ENCODE assay signal across 8 cellular contexts in the genomic region with DNA sequence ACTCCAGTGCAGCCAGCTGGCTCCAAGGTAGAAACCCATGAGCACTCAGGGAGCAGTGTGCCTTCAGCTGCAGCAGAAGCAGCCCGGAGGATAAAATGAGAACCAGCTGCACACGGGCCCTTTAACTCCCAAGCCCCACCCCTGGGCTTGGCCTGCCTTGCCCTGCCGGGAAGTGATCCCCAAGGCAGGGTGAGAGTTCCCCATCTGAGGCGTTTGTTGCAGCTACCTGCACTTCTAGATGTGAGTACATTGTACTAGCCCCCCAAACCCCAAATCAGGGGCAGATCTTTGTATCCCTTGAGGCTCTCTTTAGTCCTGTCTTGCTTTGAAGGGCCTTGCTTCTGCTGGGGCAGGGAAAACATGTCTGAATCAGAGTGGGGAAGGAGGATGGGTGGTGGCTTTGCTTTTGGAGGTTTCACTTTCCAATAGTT. TPM values are rescaled to one million over a fixed set of nuclear protein-coding genes. Genes with fewer than 3 reads are reported as not detected.
DNase-seq lines count a peak whose midpoint lies in the region; ATAC-seq and TF ChIP-seq lines count a peak whose summit lies in the region.

A gene (plus strand): TSS at position 192 of the 431 bp plus-strand sequence. CDS start 10,088 bp downstream, outside the sequence.

- CTCF ChIA-PET in Panc1 (lab: Charles Lee), result interaction anchor here (0.6 to 1.9 kb wide), 5 partner anchors 12 to 212 kb away, joined by 3 to 11 read pairs (median 5); a partner anchor contains a TSS

- H3K4me3 ChIP-seq in Panc1 (ENCODE audit: low read depth in 2 of 2, low read length in 2 of 2) (peak within 1 kb of the TSS; percentile 69 to 94), adipocyte (ENCODE audit: low read length) (peak within 1 kb of the TSS; percentile 96), prostate gland (peak within 1 kb of the TSS; percentile 40 to 43)

- peaks cover 61% of the 10 kb centered on the region for H3K4me1 ChIP-seq in Panc1 (ENCODE audit: control insufficient read depth, insufficient read depth, low read length)
- peaks cover 52% of the 10 kb centered on the region for H3K4me1 ChIP-seq in adipocyte (ENCODE audit: control insufficient read depth, insufficient read depth, low read length)
- H3K4me1 ChIP-seq in prostate gland (replicated peaks), result peaks cover 12% of the 10 kb centered on the region

- 0% methylated on average over 4 of the region's 4 CpGs for WGBS in prostate gland

- H3K36me3 ChIP-seq in Panc1 (ENCODE audit: control insufficient read depth, insufficient read depth, low read length) (peaks cover 3% of the 10 kb centered on the region), adipocyte (ENCODE audit: control insufficient read depth, insufficient read depth, low read length, severe bottlenecking) (peaks cover 4% of the 10 kb centered on the region), prostate gland (no peaks in the 10 kb centered on the region)

- POLR2A ChIA-PET in Panc1 (lab: Charles Lee), result interaction anchor here (0.5 to 0.6 kb wide), 2 partner anchors 191 to 1046 kb away, joined by 3 to 6 read pairs; no protein-coding TSS in a partner anchor

- DNase-seq in AML-193 (lab: John Stamatoyannopoulos, UW) (peak; percentile 64 to 70), GM20000 (ENCODE audit: low spot score) (peak; percentile 66), Panc1 (ENCODE audit: low read depth, low spot score) (no peak), adipocyte (ENCODE audit: low read depth) (peak; percentile 84), Right ventricle myocardium superior (peak; percentile 82), prostate gland (ENCODE audit: low spot score) (peak; percentile 63), cortex of kidney (lab: John Stamatoyannopoulos, UW) (no peak)

- no peak for TF ChIP-seq CTCF in GM20000 (IDR thresholded peaks at IDR 0.05; ENCODE audit: extremely low read depth, missing control alignments)
- TF ChIP-seq CTCF in Panc1 (IDR thresholded peaks at IDR 0.05), result no peak
- no peak for TF ChIP-seq CTCF in prostate gland (IDR thresholded peaks at IDR 0.05)

- H3K9me3 ChIP-seq in Panc1 (ENCODE audit: control insufficient read depth, insufficient read depth, low read depth, low read length) (no peaks in the 10 kb centered on the region), adipocyte (ENCODE audit: control insufficient read depth, low read length) (no peaks in the 10 kb centered on the region), prostate gland (no peaks in the 10 kb centered on the region)

- TF ChIP-seq POLR2A in prostate gland (IDR thresholded peaks at IDR 0.05), result peak; percentile 74

- ATAC-seq in Panc1 (peak; percentile 49), Right ventricle myocardium superior (ENCODE audit: poor library complexity) (peak; percentile 41), HG02938 (IDR thresholded peaks at IDR 0.05; ENCODE audit: unreplicated experiment) (no peak)

- H3K27me3 ChIP-seq in Panc1 (ENCODE audit: control insufficient read depth, insufficient read depth, low read length) (no peaks in the 10 kb centered on the region), adipocyte (replicated peaks; ENCODE audit: control insufficient read depth, insufficient read depth, low read length) (no peaks in the 10 kb centered on the region), prostate gland (replicated peaks; ENCODE audit: insufficient read depth) (no peaks in the 10 kb centered on the region)

- in situ Hi-C loops in Panc1 (cut with HindIII; ENCODE audit: low pct_unique_long_range_greater_than_20kb, low sequenced_read_pairs), result no loop called here

- BruUV-seq in Panc1 (replicated peaks; lab: Mats Ljungman, UMichigan), result no TSS peak

- H3K27ac ChIP-seq in Panc1 (ENCODE audit: low read length), result peak within 1 kb of the TSS; percentile 94
- peak within 1 kb of the TSS; percentile 76 to 78 for H3K27ac ChIP-seq in prostate gland

- intact Hi-C loops in Panc1 (cut with micrococcal nuclease; ENCODE audit: unreplicated experiment) (no loop called here), Right ventricle myocardium superior (cut with DNase I) (no loop called here), prostate gland (cut with DNase I) (loop anchor here (10.0 kb wide), 1 partner anchor 145 kb away; a partner anchor contains a TSS)

- peak within 1 kb of the TSS; percentile 97 for H3K9ac ChIP-seq in adipocyte (ENCODE audit: low read length)

RNA-seq across cellular contexts. Expression of the gene that starts here (rescaled TPM):
- total RNA-seq in Panc1 (2021; ENCODE audit: unreplicated experiment) (107 TPM), Right ventricle myocardium superior (45.5 TPM), prostate gland (100 to 1,000 TPM in 1 of 2 donors, 10 to 100 TPM in 1; 59.3 to 247 TPM)
- 210 TPM for polyA plus RNA-seq in Panc1 (2012; ENCODE audit: insufficient read length)

Comparison
In these comparisons a context has a peak if more than half of its experiments do, and no peak if none do; other contexts are left out.
1. DNase-seq: peak in AML-193 (2 of 2), GM20000 (single experiment), adipocyte (single experiment), Right ventricle myocardium superior (single experiment) and prostate gland (single experiment); none in Panc1 (single experiment) and cortex of kidney (single experiment).
2. H3K4me3 ChIP-seq: peak in every context shown above with its lines; median percentile 96 in adipocyte; 82 in Panc1; 42 in prostate gland.